In genomic region chr16:28435340-28435739, GRCh38 we compare ENCODE assay signal across 13 cellular contexts. TPM values are rescaled to one million over a fixed set of nuclear protein-coding genes. Genes with fewer than 3 reads are reported as not detected.
A peak's percentile ranks its signal among the peaks of the same experiment; 100 is the strongest.
DNase-seq lines count a peak whose midpoint lies in the region; ATAC-seq and TF ChIP-seq lines count a peak whose summit lies in the region.
"Not testable (repeated sequence)": the region's sequence is repeated elsewhere in the genome, so short reads cannot be mapped to it uniquely, and the experiment has no call there.
"Had no signal": no experiment of that assay in that cellular context is flagged by ENCODE, and none has a peak within 500 bp of the region (broad histone marks: within the 10 kb centered on the region; RNA-seq: fewer than 3 reads in every experiment).

No MANE protein-coding gene starts in this region.

- not testable (repeated sequence) for H3K27ac Mint-ChIP-seq in H9; chondrocyte (ENCODE audit: unreplicated experiment)

- H2AFZ ChIP-seq in H9 (ENCODE audit: low read length) = not testable (repeated sequence)

- H2BK5ac ChIP-seq in H9 (ENCODE audit: insufficient read length, low read length) = not testable (repeated sequence)

- not testable (repeated sequence) for ATAC-seq in Right ventricle myocardium inferior, left lung, psoas muscle

- not testable (repeated sequence) for H3K27me3 ChIP-seq in H9 (ENCODE audit: insufficient read depth, low read length); left lung; psoas muscle (ENCODE audit: insufficient read depth in 3 of 3, low read length in 2 of 3)

- H3K36me3 Mint-ChIP-seq in H9 (ENCODE audit: insufficient read depth in 1 of 3, low read depth in 3 of 3); chondrocyte (ENCODE audit: low read depth): not testable (repeated sequence)

- not testable (repeated sequence) for H3K9me3 ChIP-seq in H9 (ENCODE audit: control insufficient read depth, low read depth, low read length); left lung; psoas muscle

- H3K23me2 ChIP-seq in H9 (ENCODE audit: insufficient read length, low read depth, low read length, poor library complexity, severe bottlenecking) = not testable (repeated sequence)

- not testable (repeated sequence) for H3K9me3 Mint-ChIP-seq in H9; chondrocyte (ENCODE audit: low read depth)

- not testable (repeated sequence) for H3K4me3 ChIP-seq in left lung, psoas muscle

- not testable (repeated sequence) for H3K56ac ChIP-seq in H9 (ENCODE audit: insufficient read length, low read depth, low read length)

- H3K23ac ChIP-seq in H9 (ENCODE audit: insufficient read length, low read depth, low read length) = not testable (repeated sequence)

- H4K91ac ChIP-seq in H9 (ENCODE audit: insufficient read length, low read depth, low read length) = not testable (repeated sequence)

- not testable (repeated sequence) for TF ChIP-seq CTCF in H9 (conservative IDR thresholded peaks at IDR 0.05); chondrocyte (IDR thresholded peaks at IDR 0.05); left lung (IDR thresholded peaks at IDR 0.05); psoas muscle (IDR thresholded peaks at IDR 0.05)

- not testable (repeated sequence) for H3K79me2 ChIP-seq in H9 (ENCODE audit: insufficient read depth, low read length)

- not testable (repeated sequence) for H4K8ac ChIP-seq in H9 (replicated peaks; ENCODE audit: insufficient read length, low read depth, low read length)

- H2AK5ac ChIP-seq in H9 (ENCODE audit: insufficient read length, low read length) = not testable (repeated sequence)

- H4K20me1 ChIP-seq in H9 (ENCODE audit: control insufficient read depth, insufficient read depth, insufficient read length) = not testable (repeated sequence)

- H3K4me1 Mint-ChIP-seq in H9; chondrocyte (ENCODE audit: low read depth): not testable (repeated sequence)

- H3K4me2 ChIP-seq in H9 (ENCODE audit: insufficient read depth, insufficient read length, low read length) = not testable (repeated sequence)

- intact Hi-C loops in Right ventricle myocardium inferior (cut with DNase I); left lung (cut with DNase I); psoas muscle (cut with DNase I): not testable (repeated sequence)

- H3K27me3 Mint-ChIP-seq in H9 (ENCODE audit: low read depth); chondrocyte (ENCODE audit: low read depth): not testable (repeated sequence)

- not testable (repeated sequence) for H3K36me3 ChIP-seq in left lung; psoas muscle (ENCODE audit: insufficient read depth in 1 of 2, low read depth in 1 of 2)

- not testable (repeated sequence) for H3K79me1 ChIP-seq in H9 (ENCODE audit: insufficient read depth, low read depth, low read length, poor library complexity, severe bottlenecking)

- H3K9ac ChIP-seq in H9 (ENCODE audit: extremely low read depth, insufficient read length, low read length) = not testable (repeated sequence)

- not testable (repeated sequence) for H3K4me3 Mint-ChIP-seq in H9; chondrocyte (ENCODE audit: unreplicated experiment)

- not testable (repeated sequence) for H3K27ac ChIP-seq in H9 (ENCODE audit: insufficient read length, low read depth, low read length); left lung; psoas muscle

- DNase-seq in H9 (peak; percentile 5), chondrocyte (ENCODE audit: low spot score) (peak; percentile 66), Right ventricle myocardium inferior (ENCODE audit: missing footprints) (peak; percentile 5), left lung (peak; percentile 2 to 31), mesenteric fat pad (ENCODE audit: low spot score) (peak; percentile 83), psoas muscle (peak; percentile 1 to 17)

- not testable (repeated sequence) for H3T11ph ChIP-seq in H9 (ENCODE audit: low read length)

- H4K5ac ChIP-seq in H9 (ENCODE audit: insufficient read length, low read depth, low read length) = not testable (repeated sequence)

- not testable (repeated sequence) for H2BK20ac ChIP-seq in H9 (ENCODE audit: low read depth, low read length, poor library complexity, severe bottlenecking)

- not testable (repeated sequence) for H2BK120ac ChIP-seq in H9 (ENCODE audit: low read depth, low read length, poor library complexity, severe bottlenecking)

- H2BK12ac ChIP-seq in H9 (ENCODE audit: insufficient read length, low read depth, low read length) = not testable (repeated sequence)

- not testable (repeated sequence) for H3K14ac ChIP-seq in H9 (ENCODE audit: insufficient read depth, low read length)

- not testable (repeated sequence) for H3K18ac ChIP-seq in H9 (ENCODE audit: insufficient read length, low read depth, low read length)

- no CpG with 5 or more reads among the region's 29 CpGs for WGBS in H9 (ENCODE audit: extremely low coverage, insufficient read length, low lambda C conversion rate)
- WGBS in psoas muscle, 3 donors = 92 to 93% methylated on average over 9 to 21 of the region's 29 CpGs; no CpG with 5 or more reads in 1 of the 3 donors

- H3K4me1 ChIP-seq in H9 (ENCODE audit: insufficient read depth, low read length); left lung; psoas muscle: not testable (repeated sequence)

- H3K4ac ChIP-seq in H9 (ENCODE audit: low read depth, low read length) = not testable (repeated sequence)

- not testable (repeated sequence) for H2BK15ac ChIP-seq in H9 (ENCODE audit: low read depth, low read length)

RNA-seq across cellular contexts. Expression of gene EIF3CL, which starts 31.7 kb away (rescaled TPM):
- total RNA-seq in H9 (2021) (102 and 105 TPM in 2 replicates), chondrocyte (62.1 to 102 TPM (median 74.2 TPM) in 3 replicates), Right ventricle myocardium inferior (23.0 TPM), left lung (10 to 100 TPM; 10.6 to 42.2 TPM), mesenteric fat pad (88.7 TPM), psoas muscle (100 to 1,000 TPM in 2 of 4 donors, 10 to 100 TPM in 2; 25.5 to 126 (median 94.2) TPM)
- polyA plus RNA-seq in psoas muscle = 100 to 1,000 TPM in 1 of 3 donors, 10 to 100 TPM in 2; 60.6 to 130 (median 84.5) TPM

RNA-seq across cellular contexts. Expression of gene NPIPB7, which starts 36.8 kb away (rescaled TPM):
- total RNA-seq in H9 (2021) = 0.20 TPM in 1 of 2 replicates, not detected in the other
- 0.45 TPM in 1 of 3 replicates, not detected in the others for total RNA-seq in chondrocyte
- total RNA-seq in Right ventricle myocardium inferior = not detected
- not detected for total RNA-seq in left lung
- total RNA-seq in mesenteric fat pad = not detected
- under 1 TPM in 1 of 4 donors, not detected in 3; 0.20 TPM for total RNA-seq in psoas muscle
- polyA plus RNA-seq in psoas muscle = under 1 TPM in 1 of 3 donors, not detected in 2; 0.04 TPM
- total RNA-seq: CD4-positive, alpha-beta T cell; CD8-positive, alpha-beta memory T cell; G401; H4; HFFc6 had no signal
- polyA plus RNA-seq: CD14-positive monocyte; CD8-positive, alpha-beta memory T cell had no signal

RNA-seq across cellular contexts. Expression of gene CLN3, which starts 56.5 kb away (rescaled TPM):
- total RNA-seq in H9 (2021) = 21.3 and 21.4 TPM in 2 replicates
- 28.0 to 31.7 TPM (median 29.3 TPM) in 3 replicates for total RNA-seq in chondrocyte
- 14.8 TPM for total RNA-seq in Right ventricle myocardium inferior
- total RNA-seq in left lung = 10 to 100 TPM; 57.5 to 72.8 TPM
- total RNA-seq in mesenteric fat pad = 25.2 TPM
- 10 to 100 TPM; 10.8 to 15.3 (median 14.0) TPM for total RNA-seq in psoas muscle
- 10 to 100 TPM; 15.4 to 29.3 (median 18.3) TPM for polyA plus RNA-seq in psoas muscle

RNA-seq across cellular contexts. Expression of gene APOBR, which starts 59.1 kb away (rescaled TPM):
- not detected in 2 replicates for total RNA-seq in H9 (2021)
- total RNA-seq in chondrocyte = 0.07 TPM in 1 of 3 replicates, not detected in the others
- total RNA-seq in Right ventricle myocardium inferior = 0.51 TPM
- total RNA-seq in left lung = 10 to 100 TPM in 1 of 2 donors, 1 to 10 TPM in 1; 6.2 to 22.9 TPM
- 4.1 TPM for total RNA-seq in mesenteric fat pad
- total RNA-seq in psoas muscle = under 1 TPM; 0.34 to 0.59 (median 0.36) TPM
- polyA plus RNA-seq in psoas muscle = under 1 TPM; 0.14 to 0.47 (median 0.26) TPM
- total RNA-seq: H4, HFFc6 had no signal
- polyA plus RNA-seq: GM23338 had no signal

Comparison
In these comparisons a context has a peak if more than half of its experiments do, and no peak if none do; other contexts are left out.
1. DNase-seq: peak in every context shown above with its lines; median percentile 83 in mesenteric fat pad; 66 in chondrocyte; 16 in left lung; 9 in psoas muscle; 5 in H9; 5 in Right ventricle myocardium inferior.